13 cellular contexts compared by ENCODE assay signal in genomic region chr12:123942277-123942653, GRCh38. TPM values are rescaled to one million over a fixed set of nuclear protein-coding genes. Genes with fewer than 3 reads are reported as not detected.
DNase-seq lines count a peak whose midpoint lies in the region; ATAC-seq, FAIRE-seq and TF ChIP-seq lines count a peak whose summit lies in the region.
"Had no signal": no experiment of that assay in that cellular context is flagged by ENCODE, and none has a peak within 500 bp of the region (broad histone marks: within the 10 kb centered on the region; RNA-seq: fewer than 3 reads in every experiment).

No MANE protein-coding gene starts in this region.

- intact Hi-C loops in stomach (cut with DNase I; ENCODE audit: low total_unique reads) = no loop called here

- H3K4me1 ChIP-seq in astrocyte (ENCODE audit: insufficient read depth, low read length) = peaks cover 27% of the 10 kb centered on the region
- peaks cover 7% of the 10 kb centered on the region for H3K4me1 ChIP-seq in smooth muscle cell (ENCODE audit: low read depth)
- peaks cover 0 to 10% (median 0%) of the 10 kb centered on the region in 4 donors for H3K4me1 ChIP-seq in stomach
- H3K4me1 ChIP-seq: colonic mucosa, uterus had no signal

- FAIRE-seq in astrocyte (lab: Jason Lieb, UNC) = peak; percentile 92

- peaks cover 29% of the 10 kb centered on the region for H4K20me1 ChIP-seq in astrocyte (ENCODE audit: insufficient read depth, low read length)
- peaks cover 25% of the 10 kb centered on the region for H4K20me1 ChIP-seq in smooth muscle cell (ENCODE audit: low read depth)

- TF ChIP-seq POLR2A in stomach (IDR thresholded peaks at IDR 0.05) = no peak

- H3K9me3 ChIP-seq in astrocyte (ENCODE audit: insufficient read depth, low read depth, low read length) = peaks cover 7% of the 10 kb centered on the region
- no peaks in the 10 kb centered on the region for H3K9me3 ChIP-seq in smooth muscle cell (replicated peaks; ENCODE audit: low read depth)
- peaks cover 0 to 5% (median 0%) of the 10 kb centered on the region in 4 donors for H3K9me3 ChIP-seq in stomach
- H3K9me3 ChIP-seq: colonic mucosa, SK-N-SH, uterus had no signal

- H3K79me2 ChIP-seq in astrocyte (ENCODE audit: insufficient read depth, low read length) (no peaks in the 10 kb centered on the region), smooth muscle cell (ENCODE audit: low read depth) (no peaks in the 10 kb centered on the region)

- TF ChIP-seq CTCF in astrocyte (IDR thresholded peaks at IDR 0.05; ENCODE audit: insufficient read depth, low read depth, low read length) = no peak
- TF ChIP-seq CTCF in fibroblast of villous mesenchyme (IDR thresholded peaks at IDR 0.05; ENCODE audit: insufficient read depth, low read depth, low read length) = no peak
- no peak for TF ChIP-seq CTCF in smooth muscle cell (IDR thresholded peaks at IDR 0.05; ENCODE audit: borderline replicate concordance, insufficient read depth, poor library complexity, severe bottlenecking)
- TF ChIP-seq CTCF in stomach (IDR thresholded peaks at IDR 0.05) = no peak

- H3K4me3 Mint-ChIP-seq in astrocyte (ENCODE audit: unreplicated experiment) = no peak overlapping the region

- H3K4me2 ChIP-seq in astrocyte (ENCODE audit: low read length) = peak overlapping the region; percentile 76
- peak overlapping the region; percentile 65 for H3K4me2 ChIP-seq in smooth muscle cell
- H3K4me2 ChIP-seq: SK-N-SH had no signal

- H3F3A ChIP-seq in smooth muscle cell (ENCODE audit: low read depth) = peaks cover 13% of the 10 kb centered on the region

- peaks cover 16% of the 10 kb centered on the region for H3K4me1 Mint-ChIP-seq in astrocyte (ENCODE audit: low read depth, unreplicated experiment)

- peaks cover 50% of the 10 kb centered on the region for H3K36me3 Mint-ChIP-seq in astrocyte (ENCODE audit: low read depth, unreplicated experiment)

- ATAC-seq in GM19397 (IDR thresholded peaks at IDR 0.05; ENCODE audit: unreplicated experiment) = no peak
- no peak for ATAC-seq in GM19467 (IDR thresholded peaks at IDR 0.05; ENCODE audit: unreplicated experiment)

- H3K9ac ChIP-seq in astrocyte (ENCODE audit: low read length) = peak overlapping the region; percentile 73
- H3K9ac ChIP-seq in smooth muscle cell (ENCODE audit: low read depth) = peak overlapping the region; percentile 38
- H3K9ac ChIP-seq: SK-N-SH had no signal

- no peak overlapping the region for H3K4me3 ChIP-seq in astrocyte (ENCODE audit: insufficient read depth, low read depth, low read length)
- no peak overlapping the region for H3K4me3 ChIP-seq in fibroblast of villous mesenchyme (ENCODE audit: low read depth, low read length)
- H3K4me3 ChIP-seq in smooth muscle cell = no peak overlapping the region
- no peak overlapping the region for H3K4me3 ChIP-seq in stomach
- H3K4me3 ChIP-seq: colonic mucosa, sigmoid colon, uterus had no signal

- no peaks in the 10 kb centered on the region for H3K36me3 ChIP-seq in astrocyte (ENCODE audit: insufficient read depth, low read length)
- H3K36me3 ChIP-seq in smooth muscle cell (ENCODE audit: low read depth) = no peaks in the 10 kb centered on the region
- peaks cover 23 to 82% (median 72%) of the 10 kb centered on the region in 4 donors for H3K36me3 ChIP-seq in stomach
- H3K36me3 ChIP-seq: colonic mucosa, uterus had no signal

- H3K9me3 Mint-ChIP-seq in astrocyte (ENCODE audit: unreplicated experiment) = peaks cover 13% of the 10 kb centered on the region

- no peaks in the 10 kb centered on the region for H3K27me3 Mint-ChIP-seq in astrocyte (ENCODE audit: low read depth, unreplicated experiment)

- WGBS in smooth muscle cell (ENCODE audit: low lambda C conversion rate) = 56% methylated on average over 10 of the region's 10 CpGs
- 92 to 94% (median 93%) methylated on average over 10 of the region's 10 CpGs for WGBS in stomach, 5 donors

- H3K27ac ChIP-seq in astrocyte (ENCODE audit: low read depth, low read length) (peak overlapping the region; percentile 85), smooth muscle cell (ENCODE audit: low read depth) (peak overlapping the region; percentile 85), stomach (no peak overlapping the region)
- H3K27ac ChIP-seq: colonic mucosa, sigmoid colon, uterus had no signal

- H3K27me3 ChIP-seq in astrocyte (ENCODE audit: insufficient read depth, low read length) = no peaks in the 10 kb centered on the region
- no peaks in the 10 kb centered on the region for H3K27me3 ChIP-seq in smooth muscle cell (ENCODE audit: low read depth)
- H3K27me3 ChIP-seq in stomach = no peaks in the 10 kb centered on the region
- H3K27me3 ChIP-seq: colonic mucosa, sigmoid colon, uterus had no signal

- H2AFZ ChIP-seq in astrocyte (ENCODE audit: low read depth, low read length) (no peak overlapping the region), smooth muscle cell (ENCODE audit: low read depth) (no peak overlapping the region)

- peak overlapping the region; percentile 64 for H3K27ac Mint-ChIP-seq in astrocyte (ENCODE audit: unreplicated experiment)

- TF ChIP-seq EP300 in stomach (IDR thresholded peaks at IDR 0.05) = no peak

- DNase-seq in GM04503 (ENCODE audit: low read depth) = peak; percentile 90
- peak; percentile 88 for DNase-seq in astrocyte (ENCODE audit: low read depth)
- peak; percentile 31 for DNase-seq in fibroblast of villous mesenchyme (ENCODE audit: low read depth)
- no peak for DNase-seq in smooth muscle cell (lab: John Stamatoyannopoulos, UW; ENCODE audit: unreplicated experiment)
- DNase-seq in stomach = no peak
- no peak for DNase-seq in hippocampal formation (lab: John Stamatoyannopoulos, UW)
- DNase-seq: activated CD4-positive, CD25-positive, alpha-beta regulatory T cell; colonic mucosa; sigmoid colon; SK-N-SH; uterus had no signal

RNA-seq across cellular contexts. Expression of gene CCDC92, which starts 30.4 kb away (rescaled TPM):
- total RNA-seq in astrocyte (38.9 and 39.8 TPM in 2 replicates), fibroblast of villous mesenchyme (8.2 and 10.0 TPM in 2 replicates), smooth muscle cell (14.8 and 17.4 TPM in 2 replicates), stomach (10 to 100 TPM in 3 of 5 donors, 1 to 10 TPM in 2; 3.5 to 30.4 (median 12.3) TPM)
- polyA plus RNA-seq in smooth muscle cell (60.7 and 68.2 TPM in 2 replicates), stomach (10 to 100 TPM; 21.7 to 32.6 (median 23.8) TPM)

RNA-seq across cellular contexts. Expression of gene ZNF664, which starts 30.8 kb away (rescaled TPM):
- 67.3 and 67.6 TPM in 2 replicates for total RNA-seq in astrocyte
- 40.6 and 46.2 TPM in 2 replicates for total RNA-seq in fibroblast of villous mesenchyme
- 39.2 and 47.7 TPM in 2 replicates for total RNA-seq in smooth muscle cell
- 6.4 and 8.1 TPM in 2 replicates for polyA plus RNA-seq in smooth muscle cell
- 100 to 1,000 TPM in 2 of 5 donors, 10 to 100 TPM in 3; 42.6 to 224 (median 89.6) TPM for total RNA-seq in stomach
- 10 to 100 TPM; 16.5 to 50.3 (median 45.4) TPM for polyA plus RNA-seq in stomach

Comparison
In these comparisons a context has a peak if more than half of its experiments do, and no peak if none do; other contexts are left out.
1. DNase-seq: peak in GM04503 (single experiment), astrocyte (single experiment) and fibroblast of villous mesenchyme (single experiment); none in smooth muscle cell (single experiment), stomach (single experiment) and hippocampal formation (0 of 2).
2. H3K27ac ChIP-seq: peak in astrocyte (single experiment) and smooth muscle cell (single experiment); none in stomach (0 of 5).